In genomic region chr2:208150094-208150493, GRCh38 we compare ENCODE assay signal across 34 cellular contexts. TPM values are rescaled to one million over a fixed set of nuclear protein-coding genes. Genes with fewer than 3 reads are reported as not detected.
"Had no signal": no experiment of that assay in that cellular context is flagged by ENCODE, and none has a peak within 500 bp of the region (broad histone marks: within the 10 kb centered on the region; RNA-seq: fewer than 3 reads in every experiment).

No MANE protein-coding gene starts in this region.

- DNase-seq: colonic mucosa; cortex of kidney; effector CD8-positive, alpha-beta T cell; effector memory CD8-positive, alpha-beta T cell; endodermal cell; erythroblast; esophagus squamous epithelium; foreskin fibroblast; foreskin melanocyte; gastrocnemius medialis; glutamatergic neuron; head of caudate nucleus; heart right ventricle; hippocampal formation; left cardiac atrium; left lung; left ventricle myocardium superior; lower lobe of right lung; mesenchymal stem cell; mucosa of descending colon; naive B cell had no signal

- H3K4me1 ChIP-seq: colonic mucosa, esophagus squamous epithelium, gastrocnemius medialis, heart right ventricle, left lung, lower lobe of right lung had no signal

- H3K27ac ChIP-seq: colonic mucosa, epithelial cell of prostate, esophagus squamous epithelium, gastrocnemius medialis, heart right ventricle, lower lobe of right lung had no signal

- H3K27me3 ChIP-seq: colonic mucosa, gastrocnemius medialis, heart right ventricle, left lung had no signal

- H3K36me3 ChIP-seq: colonic mucosa, esophagus squamous epithelium, gastrocnemius medialis, heart right ventricle, left lung, lower lobe of right lung had no signal

- H3K9me3 ChIP-seq: colonic mucosa, gastrocnemius medialis, mucosa of descending colon had no signal

- H3K4me3 ChIP-seq: colonic mucosa, esophagus squamous epithelium, gastrocnemius medialis, heart right ventricle, left lung, lower lobe of right lung, mucosa of descending colon had no signal

- ATAC-seq: effector memory CD8-positive, alpha-beta T cell; esophagus mucosa; gastrocnemius medialis; heart right ventricle; left cardiac atrium; left lung; left ventricle myocardium superior; lower lobe of right lung; mucosa of descending colon had no signal

- FAIRE-seq: endometrium, islet of Langerhans, keratinocyte had no signal

RNA-seq across cellular contexts. Expression of gene CRYGB, which starts 4.1 kb away (rescaled TPM):
- total RNA-seq: colonic mucosa, dermis microvascular lymphatic vessel endothelial cell, esophagus mucosa, esophagus squamous epithelium, gastrocnemius medialis, glomerular endothelial cell, heart right ventricle, kidney epithelial cell, left cardiac atrium, left lung, left ventricle myocardium superior, lower leg skin, lower lobe of right lung, lung microvascular endothelial cell, mesenteric fat pad, mesothelial cell of epicardium, mucosa of descending colon, myocyte had no signal
- polyA plus RNA-seq: heart right ventricle, keratinocyte had no signal

RNA-seq across cellular contexts. Expression of gene CRYGA, which starts 13.3 kb away (rescaled TPM):
- total RNA-seq: colonic mucosa, dermis microvascular lymphatic vessel endothelial cell, endodermal cell, esophagus mucosa, esophagus squamous epithelium, gastrocnemius medialis, glomerular endothelial cell, heart right ventricle, kidney epithelial cell, left cardiac atrium, left lung, left ventricle myocardium superior, lower leg skin, lower lobe of right lung, lung microvascular endothelial cell, mesenteric fat pad, mesothelial cell of epicardium, mucosa of descending colon, myocyte had no signal
- polyA plus RNA-seq: heart right ventricle, keratinocyte had no signal

RNA-seq across cellular contexts. Expression of gene CRYGC, which starts 20.5 kb away (rescaled TPM):
- total RNA-seq: colonic mucosa, dermis microvascular lymphatic vessel endothelial cell, endodermal cell, esophagus mucosa, esophagus squamous epithelium, gastrocnemius medialis, glomerular endothelial cell, heart right ventricle, kidney epithelial cell, left cardiac atrium, left lung, left ventricle myocardium superior, lower leg skin, lower lobe of right lung, lung microvascular endothelial cell, mesenteric fat pad, mesothelial cell of epicardium, mucosa of descending colon, myocyte had no signal
- polyA plus RNA-seq: heart right ventricle, keratinocyte had no signal

RNA-seq across cellular contexts. Expression of gene CRYGD, which starts 25.8 kb away (rescaled TPM):
- total RNA-seq: colonic mucosa, dermis microvascular lymphatic vessel endothelial cell, esophagus mucosa, esophagus squamous epithelium, gastrocnemius medialis, glomerular endothelial cell, heart right ventricle, kidney epithelial cell, left cardiac atrium, left lung, left ventricle myocardium superior, lower leg skin, lower lobe of right lung, lung microvascular endothelial cell, mesenteric fat pad, mesothelial cell of epicardium, mucosa of descending colon, myocyte had no signal
- polyA plus RNA-seq: heart right ventricle, keratinocyte had no signal

RNA-seq across cellular contexts. Expression of gene C2orf80, which starts 39.7 kb away (rescaled TPM):
- total RNA-seq: colonic mucosa, dermis microvascular lymphatic vessel endothelial cell, esophagus mucosa, esophagus squamous epithelium, gastrocnemius medialis, glomerular endothelial cell, heart right ventricle, kidney epithelial cell, left cardiac atrium, left lung, left ventricle myocardium superior, lower leg skin, lower lobe of right lung, lung microvascular endothelial cell, mesenteric fat pad, mesothelial cell of epicardium, mucosa of descending colon, myocyte had no signal
- polyA plus RNA-seq: heart right ventricle, keratinocyte had no signal
